23 cellular contexts compared by ENCODE assay signal in the genomic region with DNA sequence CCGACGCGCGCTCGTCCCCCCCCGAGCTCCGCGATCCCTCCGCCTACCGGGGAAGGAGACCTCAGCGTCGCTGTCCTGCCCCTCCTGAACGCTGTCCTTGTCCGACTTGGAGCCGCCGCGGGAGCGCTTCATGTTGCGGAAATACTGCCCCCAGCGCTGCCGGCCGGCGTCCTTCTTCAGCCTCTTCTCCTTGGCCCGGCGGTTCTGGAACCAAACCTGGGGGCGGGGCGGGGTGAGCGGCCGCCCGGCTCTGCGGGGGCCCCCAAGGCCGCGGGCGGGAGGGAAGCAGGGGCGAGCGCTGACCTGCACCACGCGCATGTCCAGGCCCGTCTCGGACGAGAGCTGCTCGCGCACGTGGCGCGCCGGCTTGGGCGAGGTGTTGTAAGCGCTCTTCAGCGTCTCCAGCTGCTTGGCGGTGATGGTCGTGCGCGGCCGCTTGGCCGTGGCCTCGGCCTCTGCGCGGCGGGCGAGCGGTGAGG. TPM values are rescaled to one million over a fixed set of nuclear protein-coding genes. Genes with fewer than 3 reads are reported as not detected.
A peak's percentile ranks its signal among the peaks of the same experiment; 100 is the strongest.
DNase-seq lines count a peak whose midpoint lies in the region; ATAC-seq, FAIRE-seq and TF ChIP-seq lines count a peak whose summit lies in the region.
"Had no signal": no experiment of that assay in that cellular context is flagged by ENCODE, and none has a peak within 500 bp of the region (broad histone marks: within the 10 kb centered on the region; RNA-seq: fewer than 3 reads in every experiment).

No MANE protein-coding gene starts in this region.

- intact Hi-C loops in ascending aorta (cut with DNase I), result no loop called here

- in situ Hi-C loops in G401 (cut with HindIII; ENCODE audit: low sequenced_read_pairs), result no loop called here

- no peak overlapping the region for H3K27ac ChIP-seq in HEK293 (ENCODE audit: extremely low read depth, low read depth, low read length)
- no peak overlapping the region for H3K27ac ChIP-seq in ascending aorta
- H3K27ac ChIP-seq: esophagus muscularis mucosa, heart right ventricle, skin epidermis had no signal

- CTCF ChIA-PET in HEK293 (lab: Yijun Ruan, JAX), result interaction anchor here (1.0 kb wide), 1 partner anchor 27 kb away, joined by 3 read pairs; no protein-coding TSS in a partner anchor

- POLR2A ChIA-PET in HEK293 (lab: Yijun Ruan, JAX), result no interaction called here

- H3K4me3 ChIP-seq in HEK293 (ENCODE audit: low read depth, low read length) (no peak overlapping the region), bronchial epithelial cell (ENCODE audit: low read depth, low read length) (no peak overlapping the region), ascending aorta (no peak overlapping the region)
- H3K4me3 ChIP-seq: esophagus muscularis mucosa, skin epidermis had no signal

- no peaks in the 10 kb centered on the region; the same call in 1 of the 2 replicates for H3K4me1 ChIP-seq in HEK293 (ENCODE audit: control insufficient read depth, insufficient read depth, low read length)
- no peaks in the 10 kb centered on the region for H3K4me1 ChIP-seq in ascending aorta

- no peak for TF ChIP-seq CTCF in HEK293 (tag by site-specific recombination; IDR thresholded peaks at IDR 0.05)
- TF ChIP-seq CTCF in bronchial epithelial cell (IDR thresholded peaks at IDR 0.05; ENCODE audit: insufficient read depth, low read length, severe bottlenecking), result no peak
- no peak for TF ChIP-seq CTCF in ascending aorta (IDR thresholded peaks at IDR 0.05)

- H3K27me3 ChIP-seq in bronchial epithelial cell (ENCODE audit: control insufficient read depth, insufficient read depth, low read length), result peaks cover 74% of the 10 kb centered on the region
- H3K27me3 ChIP-seq in ascending aorta, result peaks cover 41% of the 10 kb centered on the region

- H3K36me3 ChIP-seq in HEK293 (ENCODE audit: control insufficient read depth in 2 of 2, insufficient read depth in 1 of 2, low read length in 2 of 2) (no peaks in the 10 kb centered on the region), bronchial epithelial cell (ENCODE audit: control insufficient read depth, insufficient read depth, low read length) (no peaks in the 10 kb centered on the region), ascending aorta (no peaks in the 10 kb centered on the region)
- H3K36me3 ChIP-seq: esophagus muscularis mucosa, heart right ventricle had no signal

- peak in 2 of 3 experiments; percentile 71 to 75 for DNase-seq in NCI-H1417 (lab: John Stamatoyannopoulos, UW)
- no peak for DNase-seq in NCI-H1417 treated with DMSO at 0.1 percent for 48 hours (lab: John Stamatoyannopoulos, UW)
- DNase-seq in bronchial epithelial cell (ENCODE audit: low read depth), result peak; percentile 48
- peak; percentile 9 for DNase-seq in kidney tubule cell (ENCODE audit: low spot score)
- DNase-seq in stimulated activated naive CD8-positive, alpha-beta T cell treated with anti-CD3 and anti-CD28 coated beads, Interleukin-15, Interleukin-2, amounts not matched to agents 100 U/mL and 50 U/mL, for 24 hours, result no peak
- no peak for DNase-seq in G401 (ENCODE audit: low spot score)
- no peak for DNase-seq in ascending aorta (ENCODE audit: low spot score in 2 of 2)
- DNase-seq: activated CD8-positive, alpha-beta T cell treated with anti-CD3 and anti-CD28 coated beads, Interleukin-2, amount 10 ng/mL, durations not matched to agents 7 days and 5 days; anterior cingulate cortex; heart right ventricle; HFFc6; NCI-H446; PC-3; posterior cingulate gyrus had no signal

- ATAC-seq in stimulated activated naive CD8-positive, alpha-beta T cell treated with anti-CD3 and anti-CD28 coated beads, Interleukin-15, Interleukin-2, amounts not matched to agents 100 U/mL and 50 U/mL, for 24 hours, result no peak
- ATAC-seq: activated CD8-positive, alpha-beta T cell treated with anti-CD3 and anti-CD28 coated beads, Interleukin-2, amount 10 ng/mL, durations not matched to agents 7 days and 5 days; activated T-helper 17 cell treated with anti-CD3 and anti-CD28 coated beads, Interleukin-2, amount 50 U/mL, for 72 hours; heart right ventricle; left lobe of liver; PC-3; stimulated activated memory B cell treated with anti-CD40 and anti-IgM and Interleukin-4, amounts not matched to agents 10 μg/mL and 1 μg/mL and 100 μg/mL, for 72 hours had no signal

- H3K9me3 ChIP-seq in HEK293 (ENCODE audit: control insufficient read depth, insufficient read depth, low read depth, low read length) (no peaks in the 10 kb centered on the region), ascending aorta (no peaks in the 10 kb centered on the region)
- H3K9me3 ChIP-seq: esophagus muscularis mucosa, heart right ventricle had no signal

- FAIRE-seq in bronchial epithelial cell (lab: Jason Lieb, UNC), result no peak
- FAIRE-seq: A204.1, GM18507 had no signal

TF ChIP-seq in HEK293, 187 proteins besides CTCF, POLR2A, EP300 and RAD21:
- TF ChIP-seq ZNF248 (tag by site-specific recombination; IDR thresholded peaks at IDR 0.05) (no peak), EGR2 (tag by site-specific recombination; IDR thresholded peaks at IDR 0.05; ENCODE audit: low read depth) (peak; percentile 33), ZNF600 (tag by site-specific recombination; IDR thresholded peaks at IDR 0.05) (0 out of 2 replicates have a peak, but pooled peaks have one; percentile 26), ZNF433 (tag by site-specific recombination; IDR thresholded peaks at IDR 0.05; ENCODE audit: low read depth) (no peak), ZNF394 (tag by site-specific recombination; IDR thresholded peaks at IDR 0.05; ENCODE audit: borderline replicate concordance) (no peak), ZNF701 (tag by site-specific recombination; IDR thresholded peaks at IDR 0.05) (no peak), GLIS1 (tag by site-specific recombination; IDR thresholded peaks at IDR 0.05) (peak; percentile 58), GLIS2 (tag by site-specific recombination; IDR thresholded peaks at IDR 0.05) (peak; percentile 37; the same call in 1 of the 2 replicates), ZNF112 (tag by site-specific recombination; IDR thresholded peaks at IDR 0.05) (no peak)
- TF ChIP-seq, protein P1, sequence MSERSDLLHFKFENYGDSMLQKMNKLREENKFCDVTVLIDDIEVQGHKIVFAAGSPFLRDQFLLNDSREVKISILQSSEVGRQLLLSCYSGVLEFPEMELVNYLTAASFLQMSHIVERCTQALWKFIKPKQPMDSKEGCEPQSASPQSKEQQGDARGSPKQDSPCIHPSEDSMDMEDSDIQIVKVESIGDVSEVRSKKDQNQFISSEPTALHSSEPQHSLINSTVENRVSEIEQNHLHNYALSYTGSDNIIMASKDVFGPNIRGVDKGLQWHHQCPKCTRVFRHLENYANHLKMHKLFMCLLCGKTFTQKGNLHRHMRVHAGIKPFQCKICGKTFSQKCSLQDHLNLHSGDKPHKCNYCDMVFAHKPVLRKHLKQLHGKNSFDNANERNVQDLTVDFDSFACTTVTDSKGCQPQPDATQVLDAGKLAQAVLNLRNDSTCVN (tag by site-specific recombination; optimal IDR thresholded peaks at IDR 0.05), result peak; percentile 20

RNA-seq across cellular contexts. Expression of a gene that starts 6.3 kb away (rescaled TPM):
- total RNA-seq in bronchial epithelial cell, result not detected in 2 replicates
- not detected in 2 replicates for total RNA-seq in G401 (2014; rRNA removed; shearing (Covaris generic))
- total RNA-seq in ascending aorta, result not detected
- total RNA-seq: esophagus muscularis mucosa, heart right ventricle, HFFc6, left lobe of liver, PC-3, ureter had no signal

RNA-seq across cellular contexts. Expression of a gene that starts 47.0 kb away (rescaled TPM):
- total RNA-seq in bronchial epithelial cell, result 10.6 and 12.1 TPM in 2 replicates
- 9.0 and 13.7 TPM in 2 replicates for total RNA-seq in G401 (2014; rRNA removed; shearing (Covaris generic))
- 3.7 TPM for total RNA-seq in ascending aorta

Comparison
In these comparisons a context has a peak if more than half of its experiments do, and no peak if none do; other contexts are left out.
1. DNase-seq: peak in NCI-H1417 (2 of 3), bronchial epithelial cell (single experiment) and kidney tubule cell (single experiment); none in NCI-H1417 treated with DMSO at 0.1 percent for 48 hours (single experiment), stimulated activated naive CD8-positive, alpha-beta T cell treated with anti-CD3 and anti-CD28 coated beads, Interleukin-15, Interleukin-2, amounts not matched to agents 100 U/mL and 50 U/mL, for 24 hours (single experiment), G401 (single experiment) and ascending aorta (0 of 2).